ENCODE assay signal across 2 cellular contexts in genomic region chr16:67446968-67447507, GRCh38.
A peak's percentile ranks its signal among the peaks of the same experiment; 100 is the strongest.
TF ChIP-seq lines count a peak whose summit lies in the region.

No MANE protein-coding gene starts in this region.

TF ChIP-seq in IMR-90, 13 proteins besides CTCF, POLR2A, EP300 and RAD21:
- TF ChIP-seq RCOR1 (IDR thresholded peaks at IDR 0.05; ENCODE audit: insufficient replicate concordance, low read length) (no peak), MAFK (IDR thresholded peaks at IDR 0.05; ENCODE audit: low read depth, low read length) (no peak), RFX5 (IDR thresholded peaks at IDR 0.05; ENCODE audit: low read depth, low read length) (no peak), MXI1 (IDR thresholded peaks at IDR 0.05; ENCODE audit: borderline replicate concordance, low read depth, low read length) (no peak), BHLHE40 (IDR thresholded peaks at IDR 0.05; ENCODE audit: low read depth, low read length) (no peak), USF2 (IDR thresholded peaks at IDR 0.05; ENCODE audit: low read depth, low read length) (no peak), MAZ (IDR thresholded peaks at IDR 0.05; ENCODE audit: borderline replicate concordance, low read depth, low read length) (no peak)
TF ChIP-seq in IMR-90: peak in this region for 0.

TF ChIP-seq in GM12878, 131 proteins besides CTCF, POLR2A, EP300 and RAD21:
- TF ChIP-seq IRF3 (IDR thresholded peaks at IDR 0.05), result no peak
- TF ChIP-seq, protein P1, sequence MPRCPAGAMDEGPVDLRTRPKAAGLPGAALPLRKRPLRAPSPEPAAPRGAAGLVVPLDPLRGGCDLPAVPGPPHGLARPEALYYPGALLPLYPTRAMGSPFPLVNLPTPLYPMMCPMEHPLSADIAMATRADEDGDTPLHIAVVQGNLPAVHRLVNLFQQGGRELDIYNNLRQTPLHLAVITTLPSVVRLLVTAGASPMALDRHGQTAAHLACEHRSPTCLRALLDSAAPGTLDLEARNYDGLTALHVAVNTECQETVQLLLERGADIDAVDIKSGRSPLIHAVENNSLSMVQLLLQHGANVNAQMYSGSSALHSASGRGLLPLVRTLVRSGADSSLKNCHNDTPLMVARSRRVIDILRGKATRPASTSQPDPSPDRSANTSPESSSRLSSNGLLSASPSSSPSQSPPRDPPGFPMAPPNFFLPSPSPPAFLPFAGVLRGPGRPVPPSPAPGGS (IDR thresholded peaks at IDR 0.05; ENCODE audit: borderline replicate concordance, insufficient read depth, low read depth, low read length, poor library complexity, severe bottlenecking), result peak; percentile 73
- peak; percentile 27 for TF ChIP-seq PBX3 (IDR thresholded peaks at IDR 0.05; ENCODE audit: insufficient replicate concordance, low read depth, low read length)
TF ChIP-seq in GM12878: peak in this region for 2.
